ENCODE assay signal across 9 cellular contexts in the genomic region with DNA sequence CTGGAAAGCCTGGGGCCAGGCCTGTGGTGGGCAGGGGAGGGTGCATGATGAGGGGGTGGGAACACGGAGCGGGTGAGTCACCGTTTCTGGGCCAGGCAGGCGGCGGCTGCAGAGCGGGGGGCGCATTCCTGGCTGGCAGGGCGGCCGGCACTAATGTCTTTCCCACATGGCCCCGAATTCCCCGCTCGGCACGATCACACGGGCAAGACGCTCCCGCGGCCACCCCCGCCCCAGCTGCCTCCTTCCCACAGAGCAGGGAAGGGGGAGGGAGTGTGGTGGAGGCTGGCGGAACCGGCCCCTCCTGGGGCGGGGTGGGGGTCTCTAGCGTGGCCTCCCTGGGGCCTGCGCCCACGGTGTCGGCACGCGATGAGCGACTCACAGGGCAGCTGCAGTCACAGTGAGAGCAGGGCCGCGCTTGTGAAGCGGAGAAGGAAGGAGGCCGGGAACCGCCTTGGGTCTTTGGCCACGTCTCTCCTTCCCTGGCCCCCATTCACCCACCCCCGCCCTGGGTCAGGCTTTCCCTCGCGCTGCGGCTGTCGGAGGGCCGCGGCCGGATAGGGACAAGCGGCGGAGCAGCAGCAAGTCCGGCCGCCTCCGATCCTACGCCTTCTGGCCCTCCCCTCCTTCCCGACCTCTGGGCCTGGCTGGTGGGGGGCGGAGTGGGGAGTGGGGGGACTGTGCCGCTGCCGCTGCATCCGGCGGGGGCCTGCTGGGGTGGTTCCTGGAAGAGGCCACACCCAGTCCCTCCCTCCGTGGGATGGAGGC. TPM values are rescaled to one million over a fixed set of nuclear protein-coding genes. Genes with fewer than 3 reads are reported as not detected.
DNase-seq lines count a peak whose midpoint lies in the region; ATAC-seq and TF ChIP-seq lines count a peak whose summit lies in the region.
"Had no signal": no experiment of that assay in that cellular context is flagged by ENCODE, and none has a peak within 500 bp of the region (broad histone marks: within the 10 kb centered on the region; RNA-seq: fewer than 3 reads in every experiment).

No MANE protein-coding gene starts in this region.

- peaks cover 21% of the 10 kb centered on the region for H3K4me1 Mint-ChIP-seq in activated naive CD8-positive, alpha-beta T cell treated with anti-CD3 and anti-CD28 coated beads, Interleukin-2, amount 10 ng/mL, durations not matched to agents 7 days and 5 days

- POLR2A ChIA-PET in activated naive CD8-positive, alpha-beta T cell treated with anti-CD3 and anti-CD28 coated beads, Interleukin-2, amount 10 ng/mL, durations not matched to agents 7 days and 5 days (lab: Charles Lee) = interaction anchor here (1.4 kb wide), 1 partner anchor 14 kb away, joined by 3 read pairs; no protein-coding TSS in a partner anchor

- peak overlapping the region; percentile 83 for H3K27ac Mint-ChIP-seq in activated naive CD8-positive, alpha-beta T cell treated with anti-CD3 and anti-CD28 coated beads, Interleukin-2, amount 10 ng/mL, durations not matched to agents 7 days and 5 days
- H3K27ac Mint-ChIP-seq: T-helper 1 cell treated with Interleukin-12 subunit alpha and Interleukin-12 subunit beta and Interleukin-4 antibody, amounts not matched to agents 30 μg/mL and 1 μg/mL, for 36 hours had no signal

- intact Hi-C loops in left cardiac atrium (cut with DNase I) (loop anchor here (10.0 kb wide), 1 partner anchor 68 kb away; no protein-coding TSS in a partner anchor), posterior cingulate gyrus (cut with DNase I) (loop anchor here (5.0 kb wide), 1 partner anchor 70 kb away; no protein-coding TSS in a partner anchor)

- peak; percentile 73 for DNase-seq in G401 (ENCODE audit: low spot score)
- peak; percentile 80 for DNase-seq in LHCN-M2 (ENCODE audit: low read depth)
- peak; percentile 62 for DNase-seq in activated naive CD8-positive, alpha-beta T cell treated with anti-CD3 and anti-CD28 coated beads, Interleukin-2, amount 10 ng/mL, durations not matched to agents 7 days and 5 days
- peak; percentile 91 for DNase-seq in left cardiac atrium
- peak in 7 of 10 donors; percentile 64 to 95 (median 76) for DNase-seq in posterior cingulate gyrus
- no peak for DNase-seq in effector CD4-positive, alpha-beta T cell
- DNase-seq in GM20000 (ENCODE audit: low spot score) = no peak

- peak; percentile 61 for ATAC-seq in activated naive CD8-positive, alpha-beta T cell treated with anti-CD3 and anti-CD28 coated beads, Interleukin-2, amount 10 ng/mL, durations not matched to agents 7 days and 5 days (ENCODE audit: low read depth)
- peak; percentile 78 to 82 for ATAC-seq in left cardiac atrium
- ATAC-seq in GM18867 (IDR thresholded peaks at IDR 0.05; ENCODE audit: unreplicated experiment) = no peak

- in situ Hi-C loops in G401 (cut with HindIII; ENCODE audit: low sequenced_read_pairs) = no loop called here

- H3K27me3 Mint-ChIP-seq in activated naive CD8-positive, alpha-beta T cell treated with anti-CD3 and anti-CD28 coated beads, Interleukin-2, amount 10 ng/mL, durations not matched to agents 7 days and 5 days = peaks cover 9% of the 10 kb centered on the region

- no peak for TF ChIP-seq CTCF in GM20000 (IDR thresholded peaks at IDR 0.05; ENCODE audit: extremely low read depth, missing control alignments)

- H3K4me3 Mint-ChIP-seq in activated naive CD8-positive, alpha-beta T cell treated with anti-CD3 and anti-CD28 coated beads, Interleukin-2, amount 10 ng/mL, durations not matched to agents 7 days and 5 days = peak overlapping the region; percentile 76

- no peaks in the 10 kb centered on the region for H3K9me3 Mint-ChIP-seq in activated naive CD8-positive, alpha-beta T cell treated with anti-CD3 and anti-CD28 coated beads, Interleukin-2, amount 10 ng/mL, durations not matched to agents 7 days and 5 days
- H3K9me3 Mint-ChIP-seq: T-helper 1 cell treated with Interleukin-12 subunit alpha and Interleukin-12 subunit beta and Interleukin-4 antibody, amounts not matched to agents 30 μg/mL and 1 μg/mL, for 36 hours had no signal

- H3K36me3 Mint-ChIP-seq in activated naive CD8-positive, alpha-beta T cell treated with anti-CD3 and anti-CD28 coated beads, Interleukin-2, amount 10 ng/mL, durations not matched to agents 7 days and 5 days = no peaks in the 10 kb centered on the region

RNA-seq across cellular contexts. Expression of a gene that starts 48.9 kb away (rescaled TPM):
- total RNA-seq in G401 (2014; rRNA removed; shearing (Covaris generic)) = 280 and 322 TPM in 2 replicates
- total RNA-seq in LHCN-M2 (2014; rRNA removed) (240 and 264 TPM in 2 replicates), left cardiac atrium (10 to 100 TPM; 33.4 to 44.1 TPM)
- polyA plus RNA-seq in LHCN-M2 (2012) = 111 TPM
- 1 to 10 TPM; 3.5 to 4.6 TPM for total RNA-seq in activated naive CD8-positive, alpha-beta T cell treated with anti-CD3 and anti-CD28 coated beads, Interleukin-2, amount 10 ng/mL, durations not matched to agents 7 days and 5 days

Comparison
In these comparisons a context has a peak if more than half of its experiments do, and no peak if none do; other contexts are left out.
1. DNase-seq: peak in G401 (single experiment), LHCN-M2 (single experiment), activated naive CD8-positive, alpha-beta T cell treated with anti-CD3 and anti-CD28 coated beads, Interleukin-2, amount 10 ng/mL, durations not matched to agents 7 days and 5 days (single experiment), left cardiac atrium (single experiment) and posterior cingulate gyrus (7 of 10); none in effector CD4-positive, alpha-beta T cell (single experiment) and GM20000 (single experiment).
2. RNA of a gene that starts 48.9 kb away (total RNA-seq): 280 to 322 TPM in G401, 240 to 264 TPM in LHCN-M2 and 33.4 to 44.1 TPM in left cardiac atrium; 3.5 to 4.6 TPM in activated naive CD8-positive, alpha-beta T cell treated with anti-CD3 and anti-CD28 coated beads, Interleukin-2, amount 10 ng/mL, durations not matched to agents 7 days and 5 days; every median in the first group is over 4 times any median in the second.